1 cellular context compared by ENCODE assay signal in the genomic region with DNA sequence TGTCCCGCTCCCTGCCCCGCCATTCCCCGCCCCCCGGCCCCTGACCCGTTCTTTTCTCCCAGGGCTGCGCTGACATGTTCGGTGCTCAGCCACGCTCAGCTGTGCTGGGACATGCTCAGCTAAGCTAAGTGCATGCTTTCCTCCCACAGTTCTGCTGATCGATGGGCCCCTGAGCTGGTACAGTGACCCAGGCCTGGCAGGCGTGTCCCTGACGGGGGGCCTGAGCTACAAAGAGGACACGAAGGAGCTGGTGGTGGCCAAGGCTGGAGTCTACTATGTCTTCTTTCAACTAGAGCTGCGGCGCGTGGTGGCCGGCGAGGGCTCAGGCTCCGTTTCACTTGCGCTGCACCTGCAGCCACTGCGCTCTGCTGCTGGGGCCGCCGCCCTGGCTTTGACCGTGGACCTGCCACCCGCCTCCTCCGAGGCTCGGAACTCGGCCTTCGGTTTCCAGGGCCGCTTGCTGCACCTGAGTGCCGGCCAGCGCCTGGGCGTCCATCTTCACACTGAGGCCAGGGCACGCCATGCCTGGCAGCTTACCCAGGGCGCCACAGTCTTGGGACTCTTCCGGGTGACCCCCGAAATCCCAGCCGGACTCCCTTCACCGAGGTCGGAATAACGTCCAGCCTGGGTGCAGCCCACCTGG.
TF ChIP-seq lines count a peak whose summit lies in the region.

No MANE protein-coding gene starts in this region.

TF ChIP-seq in GM23338, 12 proteins besides CTCF, POLR2A, EP300 and RAD21 (continued from another document):
- TF ChIP-seq, protein P1, sequence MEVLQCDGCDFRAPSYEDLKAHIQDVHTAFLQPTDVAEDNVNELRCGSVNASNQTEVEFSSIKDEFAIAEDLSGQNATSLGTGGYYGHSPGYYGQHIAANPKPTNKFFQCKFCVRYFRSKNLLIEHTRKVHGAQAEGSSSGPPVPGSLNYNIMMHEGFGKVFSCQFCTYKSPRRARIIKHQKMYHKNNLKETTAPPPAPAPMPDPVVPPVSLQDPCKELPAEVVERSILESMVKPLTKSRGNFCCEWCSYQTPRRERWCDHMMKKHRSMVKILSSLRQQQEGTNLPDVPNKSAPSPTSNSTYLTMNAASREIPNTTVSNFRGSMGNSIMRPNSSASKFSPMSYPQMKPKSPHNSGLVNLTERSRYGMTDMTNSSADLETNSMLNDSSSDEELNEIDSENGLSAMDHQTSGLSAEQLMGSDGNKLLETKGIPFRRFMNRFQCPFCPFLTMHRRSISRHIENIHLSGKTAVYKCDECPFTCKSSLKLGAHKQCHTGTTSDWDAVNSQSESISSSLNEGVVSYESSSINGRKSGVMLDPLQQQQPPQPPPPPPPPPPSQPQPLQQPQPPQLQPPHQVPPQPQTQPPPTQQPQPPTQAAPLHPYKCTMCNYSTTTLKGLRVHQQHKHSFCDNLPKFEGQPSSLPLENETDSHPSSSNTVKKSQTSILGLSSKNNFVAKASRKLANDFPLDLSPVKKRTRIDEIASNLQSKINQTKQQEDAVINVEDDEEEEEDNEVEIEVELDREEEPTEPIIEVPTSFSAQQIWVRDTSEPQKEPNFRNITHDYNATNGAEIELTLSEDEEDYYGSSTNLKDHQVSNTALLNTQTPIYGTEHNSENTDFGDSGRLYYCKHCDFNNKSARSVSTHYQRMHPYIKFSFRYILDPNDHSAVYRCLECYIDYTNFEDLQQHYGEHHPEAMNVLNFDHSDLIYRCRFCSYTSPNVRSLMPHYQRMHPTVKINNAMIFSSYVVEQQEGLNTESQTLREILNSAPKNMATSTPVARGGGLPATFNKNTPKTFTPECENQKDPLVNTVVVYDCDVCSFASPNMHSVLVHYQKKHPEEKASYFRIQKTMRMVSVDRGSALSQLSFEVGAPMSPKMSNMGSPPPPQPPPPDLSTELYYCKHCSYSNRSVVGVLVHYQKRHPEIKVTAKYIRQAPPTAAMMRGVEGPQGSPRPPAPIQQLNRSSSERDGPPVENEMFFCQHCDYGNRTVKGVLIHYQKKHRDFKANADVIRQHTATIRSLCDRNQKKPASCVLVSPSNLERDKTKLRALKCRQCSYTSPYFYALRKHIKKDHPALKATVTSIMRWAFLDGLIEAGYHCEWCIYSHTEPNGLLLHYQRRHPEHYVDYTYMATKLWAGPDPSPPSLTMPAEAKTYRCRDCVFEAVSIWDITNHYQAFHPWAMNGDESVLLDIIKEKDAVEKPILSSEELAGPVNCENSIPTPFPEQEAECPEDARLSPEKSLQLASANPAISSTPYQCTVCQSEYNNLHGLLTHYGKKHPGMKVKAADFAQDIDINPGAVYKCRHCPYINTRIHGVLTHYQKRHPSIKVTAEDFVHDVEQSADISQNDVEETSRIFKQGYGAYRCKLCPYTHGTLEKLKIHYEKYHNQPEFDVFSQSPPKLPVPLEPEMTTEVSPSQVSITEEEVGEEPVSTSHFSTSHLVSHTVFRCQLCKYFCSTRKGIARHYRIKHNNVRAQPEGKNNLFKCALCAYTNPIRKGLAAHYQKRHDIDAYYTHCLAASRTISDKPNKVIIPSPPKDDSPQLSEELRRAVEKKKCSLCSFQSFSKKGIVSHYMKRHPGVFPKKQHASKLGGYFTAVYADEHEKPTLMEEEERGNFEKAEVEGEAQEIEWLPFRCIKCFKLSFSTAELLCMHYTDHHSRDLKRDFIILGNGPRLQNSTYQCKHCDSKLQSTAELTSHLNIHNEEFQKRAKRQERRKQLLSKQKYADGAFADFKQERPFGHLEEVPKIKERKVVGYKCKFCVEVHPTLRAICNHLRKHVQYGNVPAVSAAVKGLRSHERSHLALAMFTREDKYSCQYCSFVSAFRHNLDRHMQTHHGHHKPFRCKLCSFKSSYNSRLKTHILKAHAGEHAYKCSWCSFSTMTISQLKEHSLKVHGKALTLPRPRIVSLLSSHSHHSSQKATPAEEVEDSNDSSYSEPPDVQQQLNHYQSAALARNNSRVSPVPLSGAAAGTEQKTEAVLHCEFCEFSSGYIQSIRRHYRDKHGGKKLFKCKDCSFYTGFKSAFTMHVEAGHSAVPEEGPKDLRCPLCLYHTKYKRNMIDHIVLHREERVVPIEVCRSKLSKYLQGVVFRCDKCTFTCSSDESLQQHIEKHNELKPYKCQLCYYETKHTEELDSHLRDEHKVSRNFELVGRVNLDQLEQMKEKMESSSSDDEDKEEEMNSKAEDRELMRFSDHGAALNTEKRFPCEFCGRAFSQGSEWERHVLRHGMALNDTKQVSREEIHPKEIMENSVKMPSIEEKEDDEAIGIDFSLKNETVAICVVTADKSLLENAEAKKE (CRISPR knock-in tag; IDR thresholded peaks at IDR 0.05) = no peak
- TF ChIP-seq POLR2AphosphoS5 (IDR thresholded peaks at IDR 0.05; ENCODE audit: low read depth) = no peak
- TF ChIP-seq EZH2phosphoT487 (IDR thresholded peaks at IDR 0.05; ENCODE audit: unreplicated experiment) = no peak
- no peak for TF ChIP-seq NANOG (IDR thresholded peaks at IDR 0.05; ENCODE audit: borderline replicate concordance)
- TF ChIP-seq, protein P2, sequence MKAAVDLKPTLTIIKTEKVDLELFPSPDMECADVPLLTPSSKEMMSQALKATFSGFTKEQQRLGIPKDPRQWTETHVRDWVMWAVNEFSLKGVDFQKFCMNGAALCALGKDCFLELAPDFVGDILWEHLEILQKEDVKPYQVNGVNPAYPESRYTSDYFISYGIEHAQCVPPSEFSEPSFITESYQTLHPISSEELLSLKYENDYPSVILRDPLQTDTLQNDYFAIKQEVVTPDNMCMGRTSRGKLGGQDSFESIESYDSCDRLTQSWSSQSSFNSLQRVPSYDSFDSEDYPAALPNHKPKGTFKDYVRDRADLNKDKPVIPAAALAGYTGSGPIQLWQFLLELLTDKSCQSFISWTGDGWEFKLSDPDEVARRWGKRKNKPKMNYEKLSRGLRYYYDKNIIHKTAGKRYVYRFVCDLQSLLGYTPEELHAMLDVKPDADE (IDR thresholded peaks at IDR 0.05) = no peak
